ENCODE assay signal across 8 cellular contexts in the genomic region with DNA sequence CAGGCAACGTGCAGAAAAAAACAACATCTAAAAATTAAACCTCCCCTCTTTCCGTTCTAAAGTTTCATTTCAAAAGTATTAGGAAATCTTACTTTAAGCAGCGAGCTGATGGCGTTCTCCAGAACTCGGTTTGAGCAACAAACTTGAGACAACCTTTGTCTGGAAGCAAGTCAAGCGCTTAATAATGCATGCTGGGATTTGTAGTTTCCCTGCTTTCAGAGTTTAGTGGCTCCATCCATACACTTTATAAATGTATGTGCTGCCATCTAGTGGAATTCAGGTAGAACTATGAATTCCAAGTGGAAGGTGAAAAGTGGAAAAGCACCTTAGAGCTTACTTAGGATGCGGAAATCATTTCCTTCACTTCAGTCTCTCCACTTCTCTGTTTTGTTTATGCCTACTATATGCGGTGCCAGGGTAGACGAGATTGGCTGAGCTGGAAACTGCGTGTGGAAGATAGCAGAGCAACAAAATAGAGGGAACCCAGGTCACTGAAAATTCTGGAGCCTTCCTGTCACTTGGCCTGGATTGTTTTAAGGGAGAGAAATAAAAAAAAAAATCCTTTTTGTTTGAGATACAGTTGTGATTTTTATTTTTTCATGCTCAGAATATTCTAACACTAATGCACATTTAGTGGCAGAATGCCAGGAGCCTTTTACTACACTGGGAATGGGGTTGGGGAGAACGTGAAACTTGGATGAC. TPM values are rescaled to one million over a fixed set of nuclear protein-coding genes. Genes with fewer than 3 reads are reported as not detected.
A peak's percentile ranks its signal among the peaks of the same experiment; 100 is the strongest.
DNase-seq lines count a peak whose midpoint lies in the region; ATAC-seq and TF ChIP-seq lines count a peak whose summit lies in the region.

Gene BDH2 (minus strand): TSS at position 144 of the 702 bp plus-strand sequence. CDS start 3,580 bp downstream, outside the sequence.

- no peaks in the 10 kb centered on the region for H3K27me3 ChIP-seq in mesendoderm (ENCODE audit: insufficient read depth, low read length, poor library complexity)

- ATAC-seq in GM19467 (IDR thresholded peaks at IDR 0.05; ENCODE audit: unreplicated experiment) (peak; percentile 95), HG03571 (IDR thresholded peaks at IDR 0.05; ENCODE audit: unreplicated experiment) (peak; percentile 98)
- peak; percentile 97 for ATAC-seq in activated CD8-positive, alpha-beta T cell treated with anti-CD3 and anti-CD28 coated beads for 36 hours

- peak within 1 kb of the TSS; percentile 90 for H3K4me3 Mint-ChIP-seq in activated CD8-positive, alpha-beta T cell treated with anti-CD3 and anti-CD28 coated beads for 36 hours

- H3K4me2 ChIP-seq in mesendoderm (ENCODE audit: low read length): peak within 1 kb of the TSS; percentile 56

- H3K79me2 ChIP-seq in mesendoderm (ENCODE audit: control insufficient read depth, insufficient read depth, low read length): no peaks in the 10 kb centered on the region

- H3K9me3 Mint-ChIP-seq in activated CD8-positive, alpha-beta T cell treated with anti-CD3 and anti-CD28 coated beads for 36 hours: no peaks in the 10 kb centered on the region

- H3K27ac ChIP-seq in mesendoderm (ENCODE audit: low read depth, low read length) (no peak within 1 kb of the TSS), substantia nigra (ENCODE audit: low read depth, low read length, poor library complexity, severe bottlenecking) (peak within 1 kb of the TSS; percentile 72)

- no peak within 1 kb of the TSS for H3K18ac ChIP-seq in mesendoderm (ENCODE audit: low read length)

- WGBS in mesendoderm (ENCODE audit: extremely low coverage, insufficient coverage, low lambda C conversion rate): no CpG with 5 or more reads among the region's 11 CpGs

- peak within 1 kb of the TSS; percentile 90 for H3K27ac Mint-ChIP-seq in activated CD8-positive, alpha-beta T cell treated with anti-CD3 and anti-CD28 coated beads for 36 hours

- H3K9ac ChIP-seq in mesendoderm (ENCODE audit: low read length): peak within 1 kb of the TSS; percentile 61

- no peak within 1 kb of the TSS for H2BK15ac ChIP-seq in mesendoderm (replicated peaks; ENCODE audit: low read depth)

- no peak within 1 kb of the TSS for H3K23ac ChIP-seq in mesendoderm (ENCODE audit: low read length)

- no peaks in the 10 kb centered on the region for H3K36me3 Mint-ChIP-seq in activated CD8-positive, alpha-beta T cell treated with anti-CD3 and anti-CD28 coated beads for 36 hours (ENCODE audit: low read depth)

- H3K4me1 ChIP-seq in mesendoderm (ENCODE audit: control insufficient read depth, low read depth, low read length): no peaks in the 10 kb centered on the region

- DNase-seq in DMS153 treated with DMSO at 0.1 percent for 48 hours (lab: John Stamatoyannopoulos, UW; ENCODE audit: unreplicated experiment) (peak; percentile 82), NCI-H748 treated with DMSO at 0.1 percent for 48 hours (lab: John Stamatoyannopoulos, UW) (peak; percentile 84), epidermal melanocyte (ENCODE audit: insufficient read length, low spot score) (peak; percentile 73), mesendoderm (peak; percentile 96), substantia nigra (lab: John Stamatoyannopoulos, UW) (peak in 26 of 49 donors; percentile 2 to 82 (median 16))
- DNase-seq in activated CD8-positive, alpha-beta T cell treated with anti-CD3 and anti-CD28 coated beads for 36 hours: peak; percentile 49

- peak within 1 kb of the TSS; percentile 17 for H3K4me3 ChIP-seq in mesendoderm (ENCODE audit: low read length)

- peaks cover 23% of the 10 kb centered on the region for H3K4me1 Mint-ChIP-seq in activated CD8-positive, alpha-beta T cell treated with anti-CD3 and anti-CD28 coated beads for 36 hours (ENCODE audit: low read depth)

- peak within 1 kb of the TSS; percentile 62 for H3K56ac ChIP-seq in mesendoderm (ENCODE audit: low read length)

- H3K36me3 ChIP-seq in mesendoderm (ENCODE audit: control insufficient read depth, insufficient read depth, low read length): no peaks in the 10 kb centered on the region

- no peak within 1 kb of the TSS for H4K8ac ChIP-seq in mesendoderm (ENCODE audit: low read depth, low read length)

- no peaks in the 10 kb centered on the region for H3K79me1 ChIP-seq in mesendoderm (ENCODE audit: low read length)

- POLR2A ChIA-PET in activated CD8-positive, alpha-beta T cell treated with anti-CD3 and anti-CD28 coated beads for 36 hours (lab: Charles Lee): interaction anchor here (0.6 to 2.6 kb wide), 4 partner anchors 19 to 339 kb away, joined by 3 to 6 read pairs (median 3); partner anchors contain the start of genes MANBA and SLC9B2

- TF ChIP-seq CTCF in activated CD8-positive, alpha-beta T cell treated with anti-CD3 and anti-CD28 coated beads for 36 hours (IDR thresholded peaks at IDR 0.05): peak; percentile 77

- H2BK120ac ChIP-seq in mesendoderm (ENCODE audit: low read depth, low read length): no peak within 1 kb of the TSS

- peak within 1 kb of the TSS; percentile 62 for H2AK5ac ChIP-seq in mesendoderm (ENCODE audit: low read length)

- H4K5ac ChIP-seq in mesendoderm (ENCODE audit: low read length): no peak within 1 kb of the TSS

- no peak within 1 kb of the TSS for H2BK5ac ChIP-seq in mesendoderm (ENCODE audit: low read length)

- no peak within 1 kb of the TSS for H3K4ac ChIP-seq in mesendoderm (ENCODE audit: low read depth, low read length)

- H3K27me3 Mint-ChIP-seq in activated CD8-positive, alpha-beta T cell treated with anti-CD3 and anti-CD28 coated beads for 36 hours: no peaks in the 10 kb centered on the region

- intact Hi-C loops in activated CD8-positive, alpha-beta T cell treated with anti-CD3 and anti-CD28 coated beads for 36 hours (cut with micrococcal nuclease): loop anchor here (5.0 to 10.0 kb wide), 2 partner anchors 478 to 665 kb away; no protein-coding TSS in a partner anchor

- CTCF ChIA-PET in activated CD8-positive, alpha-beta T cell treated with anti-CD3 and anti-CD28 coated beads for 36 hours (lab: Charles Lee): interaction anchor here (0.6 to 4.6 kb wide), 31 partner anchors 8 to 675 kb away, joined by 3 to 25 read pairs (median 4); partner anchors contain the start of genes SLC9B1 and SLC9B2

RNA-seq across cellular contexts. Expression of gene BDH2, which starts in this region (rescaled TPM):
- 10 to 100 TPM; 17.0 to 19.4 TPM for total RNA-seq in activated CD8-positive, alpha-beta T cell treated with anti-CD3 and anti-CD28 coated beads for 36 hours
- 44.7 TPM for polyA plus RNA-seq in mesendoderm (2013, experiment 1 of 2)
- polyA plus RNA-seq in mesendoderm (2013, experiment 2 of 2): 43.8 TPM

Comparison
In these comparisons a context has a peak if more than half of its experiments do, and no peak if none do; other contexts are left out.
1. DNase-seq: peak in every context shown above with its lines; median percentile 96 in mesendoderm; 84 in NCI-H748 treated with DMSO at 0.1 percent for 48 hours; 82 in DMS153 treated with DMSO at 0.1 percent for 48 hours; 73 in epidermal melanocyte; 49 in activated CD8-positive, alpha-beta T cell treated with anti-CD3 and anti-CD28 coated beads for 36 hours; 16 in substantia nigra.